Comparison of ENCODE assay signal across 8 cellular contexts in the genomic region with DNA sequence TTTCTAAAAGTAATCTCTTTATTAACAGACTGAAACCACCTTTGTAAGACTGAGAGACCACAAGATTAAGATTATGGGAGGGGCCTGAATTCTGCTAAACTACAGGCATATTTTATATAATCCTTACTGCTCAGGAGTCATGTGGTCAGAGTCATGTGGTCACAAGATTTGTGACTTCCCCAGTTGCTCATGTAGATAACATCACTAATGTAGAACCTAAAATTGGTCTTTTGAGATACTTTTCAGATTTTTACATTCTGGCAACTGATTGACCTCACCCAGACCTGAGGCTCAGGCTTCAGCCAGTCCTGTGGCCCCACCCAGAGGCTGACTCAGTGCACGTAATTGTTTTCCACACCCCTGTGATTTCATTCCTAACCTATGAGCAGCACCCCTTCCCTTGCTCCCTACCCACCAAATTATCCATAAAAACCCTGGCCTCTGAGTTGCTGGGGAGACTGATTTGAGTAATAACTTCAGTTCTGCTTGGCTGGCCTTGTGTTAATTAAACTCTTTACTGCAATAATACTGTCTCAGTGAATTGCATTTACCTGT. TPM values are rescaled to one million over a fixed set of nuclear protein-coding genes. Genes with fewer than 3 reads are reported as not detected.
A peak's percentile ranks its signal among the peaks of the same experiment; 100 is the strongest.
DNase-seq lines count a peak whose midpoint lies in the region; ATAC-seq and TF ChIP-seq lines count a peak whose summit lies in the region.

No MANE protein-coding gene starts in this region.

- H3K27ac ChIP-seq in PC-9: peak overlapping the region; percentile 94
- H3K27ac ChIP-seq in mesendoderm (ENCODE audit: low read depth, low read length): no peak overlapping the region
- no peak overlapping the region for H3K27ac ChIP-seq in sigmoid colon

- no peak overlapping the region for H3K9ac ChIP-seq in mesendoderm (ENCODE audit: low read length)

- H3K23ac ChIP-seq in mesendoderm (ENCODE audit: low read length): no peak overlapping the region

- no peak overlapping the region for H2BK120ac ChIP-seq in mesendoderm (ENCODE audit: low read depth, low read length)

- H3K9me2 ChIP-seq in PC-9 (ENCODE audit: insufficient read depth): no peaks in the 10 kb centered on the region

- POLR2A ChIA-PET in PC-9 (lab: Charles Lee; ENCODE audit: unreplicated experiment): no interaction called here

- H2BK15ac ChIP-seq in mesendoderm (replicated peaks; ENCODE audit: low read depth): no peak overlapping the region

- H3K18ac ChIP-seq in mesendoderm (ENCODE audit: low read length): no peak overlapping the region

- no peaks in the 10 kb centered on the region; the same call in 1 of the 2 replicates for H3K9me3 ChIP-seq in PC-9 (ENCODE audit: insufficient read depth, low read depth)
- no peaks in the 10 kb centered on the region for H3K9me3 ChIP-seq in sigmoid colon

- H2AFZ ChIP-seq in PC-9: no peak overlapping the region

- H3K79me2 ChIP-seq in PC-9 (ENCODE audit: low read depth) (peaks cover 26% of the 10 kb centered on the region), mesendoderm (ENCODE audit: control insufficient read depth, insufficient read depth, low read length) (no peaks in the 10 kb centered on the region)

- H3K4me3 ChIP-seq in PC-9: no peak overlapping the region
- H3K4me3 ChIP-seq in astrocyte of the spinal cord (ENCODE audit: low read depth, low read length): no peak overlapping the region
- H3K4me3 ChIP-seq in mesendoderm (ENCODE audit: low read length): no peak overlapping the region
- no peak overlapping the region for H3K4me3 ChIP-seq in sigmoid colon

- in situ Hi-C loops in astrocyte of the spinal cord (cut with HindIII; ENCODE audit: low sequenced_read_pairs): no loop called here

- BruUV-seq in PC-9 (replicated peaks; lab: Mats Ljungman, UMichigan): no TSS peak

- no peak for TF ChIP-seq POLR2A in sigmoid colon (IDR thresholded peaks at IDR 0.05)

- intact Hi-C loops in Right ventricle myocardium superior (cut with DNase I) (no loop called here), Right ventricle myocardium inferior (cut with DNase I) (no loop called here), PC-9 (cut with micrococcal nuclease; ENCODE audit: unreplicated experiment) (loop anchor here (1.0 to 5.0 kb wide), 2 partner anchors 34 to 145 kb away; no protein-coding TSS in a partner anchor), sigmoid colon (cut with DNase I) (no loop called here)

- no peaks in the 10 kb centered on the region for H3K27me3 ChIP-seq in PC-9 (ENCODE audit: insufficient read depth, low read depth)
- H3K27me3 ChIP-seq in mesendoderm (ENCODE audit: insufficient read depth, low read length, poor library complexity): no peaks in the 10 kb centered on the region
- H3K27me3 ChIP-seq in sigmoid colon: no peaks in the 10 kb centered on the region

- H3K36me3 ChIP-seq in PC-9 (ENCODE audit: low read depth) (peaks cover 10% of the 10 kb centered on the region; the same call in 1 of the 2 replicates), mesendoderm (ENCODE audit: control insufficient read depth, insufficient read depth, low read length) (no peaks in the 10 kb centered on the region), sigmoid colon (no peaks in the 10 kb centered on the region)

- H2AK5ac ChIP-seq in mesendoderm (ENCODE audit: low read length): no peak overlapping the region

- H3K4me2 ChIP-seq in PC-9: peak overlapping the region; percentile 60
- no peak overlapping the region for H3K4me2 ChIP-seq in mesendoderm (ENCODE audit: low read length)

- H3K56ac ChIP-seq in mesendoderm (ENCODE audit: low read length): no peak overlapping the region

- H2BK5ac ChIP-seq in mesendoderm (ENCODE audit: low read length): no peak overlapping the region

- no peaks in the 10 kb centered on the region for H4K20me1 ChIP-seq in PC-9 (ENCODE audit: insufficient read depth)

- H3K4me1 ChIP-seq in PC-9 (replicated peaks; ENCODE audit: insufficient read depth): peaks cover 73% of the 10 kb centered on the region
- peaks cover 5% of the 10 kb centered on the region for H3K4me1 ChIP-seq in mesendoderm (ENCODE audit: control insufficient read depth, low read depth, low read length)
- H3K4me1 ChIP-seq in sigmoid colon: peaks cover 0 to 4% (median 0%) of the 10 kb centered on the region in 4 donors

- CTCF ChIA-PET in PC-9 (lab: Charles Lee): no interaction called here

- H4K5ac ChIP-seq in mesendoderm (ENCODE audit: low read length): no peak overlapping the region

- H4K8ac ChIP-seq in mesendoderm (ENCODE audit: low read depth, low read length): no peak overlapping the region

- DNase-seq in Right ventricle myocardium superior: no peak
- DNase-seq in Right ventricle myocardium inferior (ENCODE audit: missing footprints): no peak
- peak; percentile 83 to 98 for DNase-seq in PC-9
- DNase-seq in astrocyte of the spinal cord (ENCODE audit: low read depth, low spot score): peak; percentile 89
- DNase-seq in mesendoderm: peak; percentile 90
- no peak for DNase-seq in GOT3 (lab: John Stamatoyannopoulos, UW)
- DNase-seq in sigmoid colon: no peak

- TF ChIP-seq EP300 in sigmoid colon (IDR thresholded peaks at IDR 0.05): no peak

- TF ChIP-seq CTCF in PC-9 (conservative IDR thresholded peaks at IDR 0.05) (no peak), astrocyte of the spinal cord (IDR thresholded peaks at IDR 0.05; ENCODE audit: low read depth, low read length) (peak; percentile 24), sigmoid colon (IDR thresholded peaks at IDR 0.05) (no peak)

- ATAC-seq in Right ventricle myocardium superior (ENCODE audit: poor library complexity) (peak; percentile 53), Right ventricle myocardium inferior (no peak), HG02884 (IDR thresholded peaks at IDR 0.05; ENCODE audit: unreplicated experiment) (peak; percentile 69)

- no peak overlapping the region for H3K4ac ChIP-seq in mesendoderm (ENCODE audit: low read depth, low read length)

- H3F3A ChIP-seq in PC-9 (ENCODE audit: insufficient read depth, low read depth): peaks cover 49% of the 10 kb centered on the region

- WGBS in mesendoderm (ENCODE audit: extremely low coverage, insufficient coverage, low lambda C conversion rate): no CpG with 5 or more reads among the region's 1 CpG
- 11 to 40% methylated on average over 1 of the region's 1 CpG for WGBS in sigmoid colon, 2 donors

- no peaks in the 10 kb centered on the region for H3K79me1 ChIP-seq in mesendoderm (ENCODE audit: low read length)

RNA-seq across cellular contexts. Expression of a gene that starts 41.8 kb away (rescaled TPM):
- total RNA-seq in Right ventricle myocardium superior: 16.3 TPM
- 17.4 TPM for total RNA-seq in Right ventricle myocardium inferior
- total RNA-seq in PC-9 (2021): 23.2 and 26.2 TPM in 2 replicates
- 38.4 TPM for polyA plus RNA-seq in mesendoderm (2013, experiment 1 of 2)
- polyA plus RNA-seq in mesendoderm (2013, experiment 2 of 2): 37.5 TPM
- 10 to 100 TPM; 16.0 to 24.4 (median 18.1) TPM for total RNA-seq in sigmoid colon
- 10 to 100 TPM; 15.3 to 21.0 (median 15.6) TPM for polyA plus RNA-seq in sigmoid colon

Comparison
In these comparisons a context has a peak if more than half of its experiments do, and no peak if none do; other contexts are left out.
1. DNase-seq: peak in PC-9 (2 of 2), astrocyte of the spinal cord (single experiment) and mesendoderm (single experiment); none in Right ventricle myocardium superior (single experiment), Right ventricle myocardium inferior (single experiment), GOT3 (single experiment) and sigmoid colon (single experiment).